In genomic region chr17:57916925-57917858, GRCh38 we compare ENCODE assay signal across 9 cellular contexts. TPM values are rescaled to one million over a fixed set of nuclear protein-coding genes. Genes with fewer than 3 reads are reported as not detected.
DNase-seq lines count a peak whose midpoint lies in the region; ATAC-seq, FAIRE-seq and TF ChIP-seq lines count a peak whose summit lies in the region.
"Had no signal": no experiment of that assay in that cellular context is flagged by ENCODE, and none has a peak within 500 bp of the region (broad histone marks: within the 10 kb centered on the region; RNA-seq: fewer than 3 reads in every experiment).

No MANE protein-coding gene starts in this region.

- DNase-seq in CD4-positive, alpha-beta T cell = peak in 7 of 10 experiments; percentile 10 to 42 (median 15)
- DNase-seq in MM.1S (peak; percentile 53), HepG2 (ENCODE audit: low spot score) (peak; percentile 53), uterus (no peak), GM20000 (ENCODE audit: low spot score) (no peak)
- peak; percentile 34 for DNase-seq in activated T-cell treated with anti-CD3 and anti-CD28 coated beads, Interleukin-2, amount 50 U/mL, for 1 hour

- FAIRE-seq in HepG2 (lab: Jason Lieb, UNC) = no peak

- no peaks in the 10 kb centered on the region for H3K9me3 Mint-ChIP-seq in CD4-positive, alpha-beta T cell

- no peaks in the 10 kb centered on the region for H3K4me1 ChIP-seq in MM.1S (ENCODE audit: low read length)
- peaks cover 52% of the 10 kb centered on the region for H3K4me1 ChIP-seq in HepG2 (ENCODE audit: insufficient read depth, low read length)
- H3K4me1 ChIP-seq in uterus = peaks cover 12 to 13% of the 10 kb centered on the region in 2 donors

- no peak for TF ChIP-seq CTCF in CD4-positive, alpha-beta T cell (IDR thresholded peaks at IDR 0.05)
- TF ChIP-seq CTCF in MM.1S (IDR thresholded peaks at IDR 0.05; ENCODE audit: low read length) (peak; percentile 42), HepG2 (CRISPR knock-in tag; IDR thresholded peaks at IDR 0.05) (peak; percentile 73), uterus (IDR thresholded peaks at IDR 0.05) (no peak), GM20000 (IDR thresholded peaks at IDR 0.05; ENCODE audit: extremely low read depth, missing control alignments) (no peak)

- no peaks in the 10 kb centered on the region for H3K27me3 Mint-ChIP-seq in CD4-positive, alpha-beta T cell
- H3K27me3 Mint-ChIP-seq: activated naive CD8-positive, alpha-beta T cell had no signal

- H3K36me3 ChIP-seq in MM.1S (replicated peaks; ENCODE audit: insufficient read depth, low read length) (no peaks in the 10 kb centered on the region), HepG2 (replicated peaks in 1 of 2; ENCODE audit: control insufficient read depth in 1 of 2, insufficient read depth in 2 of 2, low read length in 2 of 2) (no peaks in the 10 kb centered on the region), uterus (no peaks in the 10 kb centered on the region)

- no peaks in the 10 kb centered on the region for H3F3A ChIP-seq in MM.1S (ENCODE audit: insufficient read depth, low read length)

- no peak overlapping the region for H3K27ac Mint-ChIP-seq in CD4-positive, alpha-beta T cell
- H3K27ac Mint-ChIP-seq: activated naive CD8-positive, alpha-beta T cell had no signal

- H3K4me3 Mint-ChIP-seq in CD4-positive, alpha-beta T cell = no peak overlapping the region
- H3K4me3 Mint-ChIP-seq: activated naive CD8-positive, alpha-beta T cell had no signal

- CTCF ChIA-PET in CD4-positive, alpha-beta T cell (lab: Charles Lee) = no interaction called here
- CTCF ChIA-PET in HepG2 (lab: Yijun Ruan, JAX; ENCODE audit: low intra/inter-chr PET ratio, low total read pairs) = interaction anchor here (1.3 kb wide), 1 partner anchor 78 kb away, joined by 5 read pairs; no protein-coding TSS in a partner anchor

- no peaks in the 10 kb centered on the region for H4K20me1 ChIP-seq in MM.1S (ENCODE audit: insufficient read depth, low read length)
- no peaks in the 10 kb centered on the region for H4K20me1 ChIP-seq in HepG2 (ENCODE audit: insufficient read depth, low read length)

- no peaks in the 10 kb centered on the region for H3K4me1 Mint-ChIP-seq in CD4-positive, alpha-beta T cell (ENCODE audit: low read depth)

- no peak for TF ChIP-seq POLR2A in HepG2 (IDR thresholded peaks at IDR 0.05; ENCODE audit: insufficient read depth in 1 of 2, low read depth in 2 of 2, low read length in 2 of 2)
- TF ChIP-seq POLR2A in uterus (IDR thresholded peaks at IDR 0.05) = no peak

- no peaks in the 10 kb centered on the region for H3K9me3 ChIP-seq in CD4-positive, alpha-beta T cell (ENCODE audit: control insufficient read depth, low read length)
- H3K9me3 ChIP-seq in MM.1S (replicated peaks; ENCODE audit: insufficient read depth, low read length) = no peaks in the 10 kb centered on the region
- H3K9me3 ChIP-seq in HepG2 (ENCODE audit: low read length) = no peaks in the 10 kb centered on the region
- no peaks in the 10 kb centered on the region for H3K9me3 ChIP-seq in uterus

- no peak overlapping the region for H3K27ac ChIP-seq in CD4-positive, alpha-beta T cell (ENCODE audit: low read depth, low read length)
- no peak overlapping the region for H3K27ac ChIP-seq in MM.1S (ENCODE audit: low read length)
- no peak overlapping the region for H3K27ac ChIP-seq in HepG2 (ENCODE audit: extremely low read length, insufficient read depth, low read length)
- peak overlapping the region; percentile 91 for H3K27ac ChIP-seq in uterus

- no peaks in the 10 kb centered on the region for H3K27me3 ChIP-seq in CD4-positive, alpha-beta T cell (ENCODE audit: control insufficient read depth, insufficient read depth, low read length)
- H3K27me3 ChIP-seq in MM.1S (replicated peaks; ENCODE audit: insufficient read depth, low read length) = 0 out of 2 replicates have a peak, but pooled peaks cover 4% of the 10 kb centered on the region
- H3K27me3 ChIP-seq in HepG2 (ENCODE audit: control insufficient read depth in 1 of 2, insufficient read depth in 2 of 2, low read length in 2 of 2) = no peaks in the 10 kb centered on the region
- no peaks in the 10 kb centered on the region for H3K27me3 ChIP-seq in uterus

- H3K9ac ChIP-seq in MM.1S (ENCODE audit: low read length) (no peak overlapping the region), HepG2 (ENCODE audit: insufficient read depth, low read depth, low read length) (no peak overlapping the region)

- H3K79me2 ChIP-seq in MM.1S (ENCODE audit: low read length) (no peaks in the 10 kb centered on the region), HepG2 (ENCODE audit: insufficient read depth, low read length) (no peaks in the 10 kb centered on the region)

- H2AFZ ChIP-seq in MM.1S (ENCODE audit: low read length) = no peak overlapping the region
- H2AFZ ChIP-seq in HepG2 (ENCODE audit: low read length) = no peak overlapping the region

- peak; percentile 78 for TF ChIP-seq RAD21 in HepG2 (CRISPR knock-in tag; IDR thresholded peaks at IDR 0.05)

- no peaks in the 10 kb centered on the region for H3K9me2 ChIP-seq in MM.1S (replicated peaks; ENCODE audit: insufficient read depth, low read length)

- H3K4me2 ChIP-seq in MM.1S (ENCODE audit: low read depth, low read length) (no peak overlapping the region), HepG2 (ENCODE audit: low read depth, low read length) (no peak overlapping the region)

- POLR2A ChIA-PET in CD4-positive, alpha-beta T cell (lab: Charles Lee) = interaction anchor here (1.0 to 1.2 kb wide), 2 partner anchors 76 to 83 kb away, joined by 6 read pairs; no protein-coding TSS in a partner anchor
- POLR2A ChIA-PET in HepG2 (lab: Yijun Ruan, JAX) = no interaction called here

- no peaks in the 10 kb centered on the region for H3K36me3 Mint-ChIP-seq in CD4-positive, alpha-beta T cell (ENCODE audit: low read depth)
- H3K36me3 Mint-ChIP-seq: activated naive CD8-positive, alpha-beta T cell had no signal

- no peak for TF ChIP-seq EP300 in HepG2 (IDR thresholded peaks at IDR 0.05; ENCODE audit: low read depth in 2 of 2, low read length in 2 of 2)
- no peak for TF ChIP-seq EP300 in HepG2 (CRISPR knock-in tag; IDR thresholded peaks at IDR 0.05; ENCODE audit: borderline replicate concordance)

- in situ Hi-C loops in HepG2 (cut with HindIII; ENCODE audit: extremely low pct_ligation_motif_present, low pct_unique_long_range_greater_than_20kb) = no loop called here

- WGBS in HepG2 (ENCODE audit: low lambda C conversion rate) = 80% methylated on average over 6 of the region's 9 CpGs

- no peak for ATAC-seq in CD4-positive, alpha-beta T cell (ENCODE audit: poor library complexity)
- ATAC-seq in HepG2 (peak; percentile 72), HG02610 (IDR thresholded peaks at IDR 0.05; ENCODE audit: unreplicated experiment) (no peak), GM19395 (IDR thresholded peaks at IDR 0.05; ENCODE audit: unreplicated experiment) (no peak)

- intact Hi-C loops in CD4-positive, alpha-beta T cell (cut with DNase I, micrococcal nuclease) = loop anchor here (1.0 to 2.0 kb wide), 3 partner anchors 78 to 196 kb away; no protein-coding TSS in a partner anchor
- intact Hi-C loops in HepG2 (cut with micrococcal nuclease; ENCODE audit: unreplicated experiment) = loop anchor here (1.0 kb wide), 1 partner anchor 78 kb away; no protein-coding TSS in a partner anchor
- intact Hi-C loops in uterus (cut with DNase I; ENCODE audit: low total_unique reads) = no loop called here

- H3K4me3 ChIP-seq in MM.1S (ENCODE audit: low read length) = no peak overlapping the region
- H3K4me3 ChIP-seq in HepG2 (replicated peaks in 1 of 3; ENCODE audit: insufficient read depth in 1 of 3, low read depth in 2 of 3, low read length in 3 of 3) = no peak overlapping the region
- no peak overlapping the region for H3K4me3 ChIP-seq in uterus

- no TSS peak for BruUV-seq in HepG2 (replicated peaks; lab: Mats Ljungman, UMichigan)

TF ChIP-seq in HepG2, 621 proteins besides CTCF, POLR2A, EP300 and RAD21 (continues in another document):
- TF ChIP-seq SALL1 (CRISPR knock-in tag; IDR thresholded peaks at IDR 0.05) (no peak), MIER3 (CRISPR knock-in tag; IDR thresholded peaks at IDR 0.05; ENCODE audit: borderline replicate concordance) (0 out of 2 replicates have a peak, but pooled peaks have one; percentile 18), XRCC5 (optimal IDR thresholded peaks at IDR 0.05; ENCODE audit: low read length) (peak; percentile 64), ZNF12 (CRISPR knock-in tag; IDR thresholded peaks at IDR 0.05) (peak; percentile 39; the same call in 1 of the 2 replicates)

RNA-seq across cellular contexts. Expression of gene CUEDC1, which starts 38.0 kb away (rescaled TPM):
- total RNA-seq in CD4-positive, alpha-beta T cell = 1 to 10 TPM in 1 of 2 experiments, under 1 TPM in 1; 0.41 to 1.0 TPM
- total RNA-seq in HepG2 (2016; rRNA removed; fragmentation: Illumina TruSeq; extraction: Trizol) (4.2 and 7.4 TPM in 2 replicates), uterus (10 to 100 TPM in 3 of 4 donors, 1 to 10 TPM in 1; 7.9 to 63.6 (median 18.8) TPM)
- total RNA-seq in HepG2 (2016; cell fraction: cytosol; rRNA removed; fragmentation: Illumina TruSeq; extraction: Trizol; ENCODE audit: low read depth) = 4.1 and 4.7 TPM in 2 replicates
- total RNA-seq in HepG2 (2016; cell fraction: insoluble cytoplasmic fraction; rRNA removed; fragmentation: Illumina TruSeq; extraction: Trizol) = 3.5 and 7.9 TPM in 2 replicates
- 7.6 and 8.6 TPM in 2 replicates for total RNA-seq in HepG2 (2016; cell fraction: membrane; rRNA removed; fragmentation: Illumina TruSeq; extraction: Trizol)
- total RNA-seq in HepG2 (2016; cell fraction: nucleus; rRNA removed; fragmentation: Illumina TruSeq; extraction: Trizol) = 9.6 and 11.9 TPM in 2 replicates
- 12.9 and 14.4 TPM in 2 replicates for polyA plus RNA-seq in HepG2 (2011; rRNA removed)
- 8.1 and 8.6 TPM in 2 replicates for polyA plus RNA-seq in HepG2 (2011; cell fraction: cytosol; rRNA removed)
- 36.7 and 43.5 TPM in 2 replicates for polyA plus RNA-seq in HepG2 (2011; cell fraction: nucleus; rRNA removed)
- 9.8 and 10.2 TPM in 2 replicates for polyA plus RNA-seq in HepG2 (2012)
- polyA plus RNA-seq in HepG2 (2016; cell fraction: cytosol; fragmentation: Illumina TruSeq; extraction: Trizol; ENCODE audit: low read depth) = 9.4 and 11.1 TPM in 2 replicates
- 9.2 and 10.0 TPM in 2 replicates for polyA plus RNA-seq in HepG2 (2016; cell fraction: insoluble cytoplasmic fraction; fragmentation: Illumina TruSeq; extraction: Trizol; ENCODE audit: low read depth)
- 15.4 and 16.0 TPM in 2 replicates for polyA plus RNA-seq in HepG2 (2016; cell fraction: membrane; fragmentation: Illumina TruSeq; extraction: Trizol; ENCODE audit: low read depth)
- polyA plus RNA-seq in HepG2 (2016; cell fraction: nucleus; fragmentation: Illumina TruSeq; extraction: Trizol; ENCODE audit: insufficient read depth, low read depth) = 33.7 and 36.2 TPM in 2 replicates
- 2.9 and 6.8 TPM in 2 replicates for polyA minus RNA-seq in HepG2 (2011; rRNA and poly(A)+ RNA removed; ENCODE audit: low replicate concordance)
- 5.1 and 7.3 TPM in 2 replicates for polyA minus RNA-seq in HepG2 (2011; cell fraction: cytosol; rRNA and poly(A)+ RNA removed)
- 6.6 and 8.2 TPM in 2 replicates for polyA minus RNA-seq in HepG2 (2011; cell fraction: nucleus; rRNA and poly(A)+ RNA removed)

Comparison
In these comparisons a context has a peak if more than half of its experiments do, and no peak if none do; other contexts are left out.
1. DNase-seq: peak in CD4-positive, alpha-beta T cell (7 of 10), MM.1S (single experiment), activated T-cell treated with anti-CD3 and anti-CD28 coated beads, Interleukin-2, amount 50 U/mL, for 1 hour (single experiment) and HepG2 (single experiment); none in uterus (0 of 2) and GM20000 (single experiment).
2. H3K27ac ChIP-seq: peak in uterus (2 of 2); none in CD4-positive, alpha-beta T cell (single experiment), MM.1S (single experiment) and HepG2 (single experiment).
3. CTCF ChIP-seq: peak in MM.1S (single experiment) and HepG2 (single experiment); none in CD4-positive, alpha-beta T cell (single experiment), uterus (0 of 4) and GM20000 (single experiment).